Comparison of ENCODE assay signal across 23 cellular contexts in genomic region chr5:68500828-68501227, GRCh38.
"Had no signal": no experiment of that assay in that cellular context is flagged by ENCODE, and none has a peak within 500 bp of the region (broad histone marks: within the 10 kb centered on the region; RNA-seq: fewer than 3 reads in every experiment).

No MANE protein-coding gene starts in this region.

- DNase-seq: cerebellar nuclear complex; effector memory CD8-positive, alpha-beta T cell; esophagus squamous epithelium; foreskin fibroblast; heart left ventricle; hypothalamus; islet precursor cell; mammary epithelial cell; naive B cell; sigmoid colon; small intestine; stimulated activated CD4-positive, alpha-beta T cell treated with anti-CD3 and anti-CD28 coated beads, Interleukin-12 subunit alpha, Interleukin-12 subunit beta, amount 100 ng/mL, for 4 hours; stimulated activated naive CD4-positive, alpha-beta T cell; stomach; substantia nigra; transverse colon had no signal

- H3K27ac Mint-ChIP-seq: dendritic cell treated with granulocyte-macrophage colony-stimulating factor and Interleukin-4, amounts not matched to agents 40 ng/mL and 50 ng/mL, for 4 days; effector memory CD8-positive, alpha-beta T cell; mesothelial cell of epicardium; naive B cell; nephron had no signal

- H3K4me3 Mint-ChIP-seq: dendritic cell treated with granulocyte-macrophage colony-stimulating factor and Interleukin-4, amounts not matched to agents 40 ng/mL and 50 ng/mL, for 4 days; effector memory CD8-positive, alpha-beta T cell; mesothelial cell of epicardium; naive B cell; nephron had no signal

- H3K79me2 ChIP-seq: parathyroid adenoma had no signal

- H3K4me1 ChIP-seq: sigmoid colon, stomach had no signal

- H2AFZ ChIP-seq: parathyroid adenoma had no signal

- H3K36me3 ChIP-seq: esophagus squamous epithelium, heart left ventricle, sigmoid colon, stomach, thoracic aorta, transverse colon had no signal

- H3K9ac ChIP-seq: parathyroid adenoma had no signal

- ATAC-seq: effector memory CD8-positive, alpha-beta T cell; heart left ventricle; left lobe of liver had no signal

- H3K4me3 ChIP-seq: esophagus squamous epithelium, heart left ventricle, sigmoid colon, stomach, thoracic aorta, transverse colon had no signal

- H3K4me1 Mint-ChIP-seq: naive B cell had no signal

- H3K27me3 ChIP-seq: esophagus squamous epithelium, heart left ventricle, sigmoid colon, stomach, transverse colon had no signal

- H3K27ac ChIP-seq: epithelial cell of prostate, esophagus squamous epithelium, heart left ventricle, parathyroid adenoma, sigmoid colon, stomach, thoracic aorta, transverse colon had no signal
